In genomic region chr1:203402609-203403337, GRCh38 we compare ENCODE assay signal across 8 cellular contexts. TPM values are rescaled to one million over a fixed set of nuclear protein-coding genes. Genes with fewer than 3 reads are reported as not detected.
DNase-seq lines count a peak whose midpoint lies in the region; ATAC-seq, FAIRE-seq and TF ChIP-seq lines count a peak whose summit lies in the region.

No MANE protein-coding gene starts in this region.

- intact Hi-C loops in left cardiac atrium (cut with DNase I): no loop called here

- no peaks in the 10 kb centered on the region for H3K36me3 ChIP-seq in skeletal muscle satellite cell (ENCODE audit: insufficient read depth, low read length)

- peak; percentile 65 for DNase-seq in GM04504 (ENCODE audit: low read depth)
- DNase-seq in amniotic stem cell (lab: John Stamatoyannopoulos, UW): peak; percentile 38
- no peak for DNase-seq in left cardiac atrium
- DNase-seq in GM10266 (ENCODE audit: extremely low spot score): no peak
- DNase-seq in H54 (ENCODE audit: insufficient read length, low spot score): no peak
- DNase-seq in left lobe of liver (ENCODE audit: low spot score): no peak

- peak overlapping the region; percentile 40 for H3K4me2 ChIP-seq in skeletal muscle satellite cell (ENCODE audit: low read length)

- peaks cover 1% of the 10 kb centered on the region for H3K27me3 ChIP-seq in skeletal muscle satellite cell (ENCODE audit: control insufficient read depth, insufficient read depth, low read length)

- H3K4me3 ChIP-seq in skeletal muscle satellite cell (ENCODE audit: low read length): no peak overlapping the region

- H3K4me1 ChIP-seq in skeletal muscle satellite cell (ENCODE audit: control insufficient read depth, insufficient read depth, low read length): peaks cover 16% of the 10 kb centered on the region

- TF ChIP-seq CTCF in GM10266 (IDR thresholded peaks at IDR 0.05; ENCODE audit: control insufficient read depth, insufficient read depth, low read depth, missing control alignments): no peak

- TF ChIP-seq POLR2A in H54 (IDR thresholded peaks at IDR 0.05; ENCODE audit: low read depth, low read length): no peak

- no peaks in the 10 kb centered on the region for H3K9me3 ChIP-seq in skeletal muscle satellite cell (replicated peaks; ENCODE audit: low read length)

- H3K9ac ChIP-seq in skeletal muscle satellite cell (ENCODE audit: low read depth, low read length): peak overlapping the region; percentile 18

- ATAC-seq in left cardiac atrium (peak; percentile 61 to 63), left lobe of liver (no peak), GM19452 (IDR thresholded peaks at IDR 0.05; ENCODE audit: unreplicated experiment) (no peak)

- no peak for FAIRE-seq in H54 (lab: Jason Lieb, UNC)

RNA-seq across cellular contexts. Expression of gene FMOD, which starts 51.9 kb away (rescaled TPM):
- total RNA-seq in left cardiac atrium (10 to 100 TPM; 33.3 to 51.6 TPM), left lobe of liver (1.7 TPM)
- total RNA-seq in skeletal muscle satellite cell (2012; rRNA removed): under 0.01 and 0.44 TPM in 2 replicates

Comparison
In these comparisons a context has a peak if more than half of its experiments do, and no peak if none do; other contexts are left out.
1. DNase-seq: peak in GM04504 (single experiment) and amniotic stem cell (single experiment); none in left cardiac atrium (single experiment), GM10266 (single experiment), H54 (single experiment) and left lobe of liver (single experiment).
2. ATAC-seq: peak in left cardiac atrium (2 of 2); none in left lobe of liver (single experiment) and GM19452 (single experiment).
3. RNA of gene FMOD, which starts 51.9 kb away (total RNA-seq): 33.3 to 51.6 TPM in left cardiac atrium; 1.7 TPM in left lobe of liver (single experiment); every median in the first group is over 10 times any median in the second.